Comparison of ENCODE assay signal across 8 cellular contexts in the genomic region with DNA sequence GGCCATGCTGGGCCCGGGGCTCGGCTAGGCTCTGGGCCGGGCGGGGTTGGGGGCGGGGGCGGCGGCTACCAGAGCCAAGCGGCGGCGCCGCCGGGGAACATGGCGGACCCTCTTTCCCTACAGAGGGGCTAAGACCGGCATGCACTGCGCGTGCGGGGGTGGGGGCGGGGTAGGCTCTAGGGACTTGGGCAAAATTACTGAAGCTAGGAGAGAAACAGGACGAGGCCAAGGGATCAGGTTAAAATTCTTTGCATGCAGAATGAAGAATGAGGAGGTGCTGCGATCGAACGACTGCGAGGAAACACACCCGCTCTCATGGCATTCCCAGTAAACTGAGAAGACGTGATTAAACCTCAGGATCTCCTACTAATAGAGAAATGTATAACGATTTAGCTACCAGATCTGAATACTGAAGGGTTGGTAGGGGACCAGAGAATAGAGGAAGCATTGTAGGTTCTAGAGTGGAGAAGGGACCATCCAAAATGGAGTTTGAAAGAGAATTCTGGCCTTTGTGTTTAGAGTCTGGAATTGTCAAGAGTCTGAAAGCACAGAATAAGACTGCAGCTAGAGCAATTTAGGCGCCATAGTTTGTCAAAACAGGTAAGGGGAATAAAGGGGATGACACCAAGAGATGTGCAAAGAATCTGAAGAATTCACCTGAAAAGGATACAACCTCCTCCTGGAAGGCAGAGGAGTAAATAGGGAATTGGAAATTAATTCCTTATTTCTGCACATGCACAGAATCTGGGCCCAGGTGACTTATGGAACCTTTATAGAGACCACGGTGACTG. TPM values are rescaled to one million over a fixed set of nuclear protein-coding genes. Genes with fewer than 3 reads are reported as not detected.
DNase-seq lines count a peak whose midpoint lies in the region; ATAC-seq and TF ChIP-seq lines count a peak whose summit lies in the region.

A gene (minus strand): TSS at position 141 of the 791 bp plus-strand sequence. CDS start 135 bp downstream, at position 6.

- peak within 1 kb of the TSS; percentile 98 for H3K27ac Mint-ChIP-seq in chondrocyte (ENCODE audit: unreplicated experiment)

- H3K36me3 Mint-ChIP-seq in chondrocyte (ENCODE audit: low read depth) = no peaks in the 10 kb centered on the region

- no peaks in the 10 kb centered on the region for H3K27me3 Mint-ChIP-seq in chondrocyte (ENCODE audit: low read depth)

- H3K4me3 Mint-ChIP-seq in chondrocyte (ENCODE audit: unreplicated experiment) = peak within 1 kb of the TSS; percentile 98

- H3K9me3 Mint-ChIP-seq in chondrocyte (ENCODE audit: low read depth) = no peaks in the 10 kb centered on the region

- no peak for TF ChIP-seq CTCF in chondrocyte (IDR thresholded peaks at IDR 0.05)

- ATAC-seq in GM19025 (IDR thresholded peaks at IDR 0.05; ENCODE audit: low read depth, unreplicated experiment) (peak; percentile 70), HG03354 (IDR thresholded peaks at IDR 0.05; ENCODE audit: poor library complexity, severe bottlenecking, unreplicated experiment) (peak; percentile 65)

- H3K4me1 Mint-ChIP-seq in chondrocyte (ENCODE audit: low read depth) = peaks cover 38% of the 10 kb centered on the region

- DNase-seq in AG08395 (ENCODE audit: low spot score) = peak; percentile 97
- DNase-seq in NCI-H446 treated with DMSO at 0.1 percent for 48 hours (lab: John Stamatoyannopoulos, UW) = peak; percentile 76
- peak; percentile 85 for DNase-seq in activated CD4-positive, alpha-beta T cell treated with anti-CD3 and anti-CD28 coated beads for 1 hour
- DNase-seq in chondrocyte (ENCODE audit: low spot score) = no peak
- peak; percentile 89 for DNase-seq in kidney glomerular epithelial cell (lab: John Stamatoyannopoulos, UW)
- peak; percentile 86 to 87 for DNase-seq in stimulated activated CD4-positive, alpha-beta T cell treated with anti-CD3 and anti-CD28 coated beads, Interleukin-15, amount 100 ng/mL, for 48 hours (ENCODE audit: low read depth in 2 of 2)

RNA-seq across cellular contexts. Expression of the gene that starts here (rescaled TPM):
- 59.4 to 61.1 TPM (median 60.5 TPM) in 3 replicates for total RNA-seq in chondrocyte
